8 cellular contexts compared by ENCODE assay signal in the genomic region with DNA sequence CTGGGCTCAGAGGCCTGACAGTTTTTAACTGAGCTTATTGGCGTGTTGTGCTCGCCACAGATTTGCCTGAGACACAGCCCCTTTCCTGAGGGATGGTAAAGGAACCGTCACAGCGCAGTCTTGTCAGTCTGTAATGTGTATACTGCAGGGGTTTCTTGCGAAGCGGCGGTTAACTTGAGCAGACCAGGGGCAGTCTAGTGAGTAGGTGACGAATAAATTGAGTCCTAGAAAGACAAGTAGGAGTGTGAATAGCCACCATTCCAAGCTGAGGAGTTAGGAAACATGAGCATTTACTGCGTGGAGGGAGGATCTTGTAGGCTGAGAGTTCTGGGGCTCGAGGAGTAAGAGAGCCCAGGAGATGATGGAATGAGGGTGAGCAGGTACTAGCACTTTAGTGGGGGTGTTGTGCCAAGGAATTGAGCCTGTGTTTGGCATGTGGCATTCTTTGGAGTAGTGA. TPM values are rescaled to one million over a fixed set of nuclear protein-coding genes. Genes with fewer than 3 reads are reported as not detected.
DNase-seq lines count a peak whose midpoint lies in the region; ATAC-seq and TF ChIP-seq lines count a peak whose summit lies in the region.

No MANE protein-coding gene starts in this region.

- peaks cover 50% of the 10 kb centered on the region for H3K4me1 Mint-ChIP-seq in endothelial cell (ENCODE audit: unreplicated experiment)

- WGBS in neuronal stem cell (ENCODE audit: extremely low coverage in 2 of 2, insufficient read length in 2 of 2, insufficient replicate concordance in 1 of 2), 2 donors: no CpG with 5 or more reads among the region's 10 CpGs

- TF ChIP-seq POLR2A in Peyer's patch (IDR thresholded peaks at IDR 0.05) (no peak), GM18505 (IDR thresholded peaks at IDR 0.05; ENCODE audit: borderline replicate concordance, extremely low read depth, insufficient read depth, insufficient read length) (no peak)

- no peak overlapping the region for H2BK12ac ChIP-seq in neuronal stem cell (ENCODE audit: low read length)

- H4K8ac ChIP-seq in neuronal stem cell (ENCODE audit: low read depth, low read length): no peak overlapping the region

- no peak overlapping the region for H3K18ac ChIP-seq in neuronal stem cell (ENCODE audit: low read length)

- H3K4me2 ChIP-seq in DND-41 (ENCODE audit: insufficient read depth, low read length) (peak overlapping the region; percentile 78), neuronal stem cell (ENCODE audit: insufficient read depth, low read length, poor library complexity, severe bottlenecking) (peak overlapping the region; percentile 27)

- peaks cover 36% of the 10 kb centered on the region for H4K20me1 ChIP-seq in DND-41 (ENCODE audit: insufficient read depth, low read length)

- H2AK5ac ChIP-seq in neuronal stem cell (ENCODE audit: low read depth, low read length): peak overlapping the region; percentile 15

- H3K4me1 ChIP-seq in DND-41 (ENCODE audit: insufficient read depth, low read length): peaks cover 37% of the 10 kb centered on the region
- H3K4me1 ChIP-seq in Peyer's patch: peaks cover 4 to 56% (median 12%) of the 10 kb centered on the region in 4 donors
- H3K4me1 ChIP-seq in neuronal stem cell (ENCODE audit: control insufficient read depth in 2 of 2, insufficient read depth in 1 of 2, low read depth in 1 of 2, low read length in 2 of 2): peaks cover 10 to 17% of the 10 kb centered on the region in 2 donors

- peak overlapping the region; percentile 99 for H3K27ac Mint-ChIP-seq in endothelial cell (ENCODE audit: unreplicated experiment)

- H3K4me3 ChIP-seq in DND-41 (ENCODE audit: low read depth in 1 of 2, low read length in 2 of 2) (peak overlapping the region; percentile 1 to 84; a peak in 3 of 4 replicates), Peyer's patch (peak overlapping the region; percentile 68 to 95 (median 88)), neuronal stem cell (ENCODE audit: low read length in 2 of 2) (peak overlapping the region; percentile 3 to 70)

- no peaks in the 10 kb centered on the region for H3K9me3 Mint-ChIP-seq in endothelial cell (ENCODE audit: unreplicated experiment)

- no peak overlapping the region for H3K4ac ChIP-seq in neuronal stem cell (ENCODE audit: low read length)

- H3K27me3 ChIP-seq in DND-41 (ENCODE audit: insufficient read depth, low read length, poor library complexity) (no peaks in the 10 kb centered on the region), Peyer's patch (no peaks in the 10 kb centered on the region), neuronal stem cell (ENCODE audit: control insufficient read depth in 3 of 3, insufficient read depth in 3 of 3, low read depth in 1 of 3, low read length in 3 of 3) (no peaks in the 10 kb centered on the region)

- H4K91ac ChIP-seq in neuronal stem cell (ENCODE audit: low read depth, low read length, poor library complexity): no peak overlapping the region

- H3K23ac ChIP-seq in neuronal stem cell (ENCODE audit: low read depth, low read length, poor library complexity): no peak overlapping the region

- no peak overlapping the region for H2BK5ac ChIP-seq in neuronal stem cell (ENCODE audit: low read length)

- H3K27ac ChIP-seq in DND-41 (ENCODE audit: low read length) (peak overlapping the region; percentile 58), Peyer's patch (peak overlapping the region; percentile 73 to 97 (median 95)), neuronal stem cell (replicated peaks; ENCODE audit: low read length) (no peak overlapping the region)

- peaks cover 67% of the 10 kb centered on the region for H3K79me2 ChIP-seq in DND-41 (ENCODE audit: insufficient read depth, low read length)

- peak; percentile 17 for DNase-seq in DND-41
- no peak for DNase-seq in Peyer's patch
- DNase-seq in endothelial cell (ENCODE audit: low spot score): no peak
- no peak for DNase-seq in neuronal stem cell (ENCODE audit: low spot score)
- DNase-seq in SHP77 (lab: John Stamatoyannopoulos, UW): no peak
- DNase-seq in hepatic stellate cell (ENCODE audit: low spot score): no peak
- DNase-seq in NCI-H345 treated with DMSO at 0.1 percent for 48 hours (lab: John Stamatoyannopoulos, UW; ENCODE audit: unreplicated experiment): no peak

- H2BK120ac ChIP-seq in neuronal stem cell (ENCODE audit: low read depth, low read length): no peak overlapping the region

- TF ChIP-seq CTCF in DND-41 (IDR thresholded peaks at IDR 0.05; ENCODE audit: borderline replicate concordance, extremely low read depth, low read length, poor library complexity, severe bottlenecking) (no peak), Peyer's patch (IDR thresholded peaks at IDR 0.05) (no peak), endothelial cell (IDR thresholded peaks at IDR 0.05; ENCODE audit: unreplicated experiment) (no peak)

- H3K9me3 ChIP-seq in DND-41 (ENCODE audit: insufficient read depth, low read length, severe bottlenecking) (no peaks in the 10 kb centered on the region), Peyer's patch (no peaks in the 10 kb centered on the region), neuronal stem cell (replicated peaks in 1 of 2; ENCODE audit: control insufficient read depth in 2 of 2, insufficient read depth in 1 of 2, low read depth in 1 of 2, low read length in 2 of 2) (no peaks in the 10 kb centered on the region)

- H3K36me3 ChIP-seq in DND-41 (ENCODE audit: insufficient read depth, low read length) (peaks cover 14% of the 10 kb centered on the region), Peyer's patch (peaks cover 0 to 5% (median 0%) of the 10 kb centered on the region in 3 donors), neuronal stem cell (replicated peaks in 1 of 2; ENCODE audit: control insufficient read depth in 2 of 2, insufficient read depth in 2 of 2, low read length in 2 of 2) (peaks cover 2 to 24% of the 10 kb centered on the region in 2 donors)

- peaks cover 13% of the 10 kb centered on the region for H3K27me3 Mint-ChIP-seq in endothelial cell (ENCODE audit: unreplicated experiment)

- H2BK15ac ChIP-seq in neuronal stem cell (ENCODE audit: low read length): no peak overlapping the region

- H3K36me3 Mint-ChIP-seq in endothelial cell (ENCODE audit: low read depth, unreplicated experiment): peaks cover 4% of the 10 kb centered on the region

- peak overlapping the region; percentile 98 for H3K4me3 Mint-ChIP-seq in endothelial cell (ENCODE audit: unreplicated experiment)

- peaks cover 17% of the 10 kb centered on the region for H3K79me1 ChIP-seq in neuronal stem cell (ENCODE audit: low read depth, low read length)

- H3K14ac ChIP-seq in neuronal stem cell (ENCODE audit: low read length): no peak overlapping the region

- peak overlapping the region; percentile 93 for H3K9ac ChIP-seq in DND-41 (ENCODE audit: low read depth, low read length)
- no peak overlapping the region for H3K9ac ChIP-seq in neuronal stem cell (ENCODE audit: low read depth, low read length, poor library complexity)

- ATAC-seq in DND-41 (ENCODE audit: insufficient read depth, low read depth) (no peak), GM18505 (IDR thresholded peaks at IDR 0.05; ENCODE audit: unreplicated experiment) (no peak)

- H2AFZ ChIP-seq in DND-41 (ENCODE audit: low read depth, low read length) (no peak overlapping the region), neuronal stem cell (ENCODE audit: low read length) (no peak overlapping the region)

RNA-seq across cellular contexts. Expression of gene MED15, which starts 1.4 kb away (rescaled TPM):
- total RNA-seq in Peyer's patch: 100 to 1,000 TPM; 115 to 215 (median 161) TPM
- total RNA-seq in endothelial cell (ENCODE audit: unreplicated experiment): 165 TPM
- 35.8 TPM for polyA plus RNA-seq in neuronal stem cell (2013, experiment 1 of 2)
- polyA plus RNA-seq in neuronal stem cell (2013, experiment 2 of 2): 36.1 TPM

RNA-seq across cellular contexts. Expression of gene KLHL22, which starts 13.2 kb away (rescaled TPM):
- total RNA-seq in Peyer's patch: 10 to 100 TPM; 12.6 to 23.9 (median 19.2) TPM
- total RNA-seq in endothelial cell (ENCODE audit: unreplicated experiment): 19.4 TPM
- 14.3 TPM for polyA plus RNA-seq in neuronal stem cell (2013, experiment 1 of 2)
- 13.8 TPM for polyA plus RNA-seq in neuronal stem cell (2013, experiment 2 of 2)

Comparison
In these comparisons a context has a peak if more than half of its experiments do, and no peak if none do; other contexts are left out.
1. H3K4me3 ChIP-seq: peak in every context shown above with its lines; median percentile 88 in Peyer's patch; 42 in DND-41; 36 in neuronal stem cell.